In genomic region chr1:23577056-23577985, GRCh38 we compare ENCODE assay signal across 8 cellular contexts. TPM values are rescaled to one million over a fixed set of nuclear protein-coding genes. Genes with fewer than 3 reads are reported as not detected.
DNase-seq lines count a peak whose midpoint lies in the region; ATAC-seq, FAIRE-seq and TF ChIP-seq lines count a peak whose summit lies in the region.

No MANE protein-coding gene starts in this region.

- 1% methylated on average over 11 of the region's 11 CpGs for WGBS in HepG2 (ENCODE audit: low lambda C conversion rate)

- H3K27me3 ChIP-seq in MG63 (no peaks in the 10 kb centered on the region), HepG2 (ENCODE audit: control insufficient read depth in 1 of 2, insufficient read depth in 2 of 2, low read length in 2 of 2) (peaks cover 0 to 17% of the 10 kb centered on the region in 2 experiments; a peak in 1 of 5 replicates), tibial artery (no peaks in the 10 kb centered on the region)

- H3K4me1 ChIP-seq in HepG2 (ENCODE audit: insufficient read depth, low read length) (peaks cover 67% of the 10 kb centered on the region), tibial artery (peaks cover 0 to 83% (median 53%) of the 10 kb centered on the region in 4 donors)

- in situ Hi-C loops in HepG2 (cut with HindIII; ENCODE audit: extremely low pct_ligation_motif_present, low pct_unique_long_range_greater_than_20kb), result no loop called here

- no peak for TF ChIP-seq CTCF in HepG2 (CRISPR knock-in tag; IDR thresholded peaks at IDR 0.05)
- TF ChIP-seq CTCF in tibial artery (IDR thresholded peaks at IDR 0.05), result no peak

- H3K9me3 ChIP-seq in MG63, result no peaks in the 10 kb centered on the region
- H3K9me3 ChIP-seq in HepG2 (ENCODE audit: low read length), result no peaks in the 10 kb centered on the region
- H3K9me3 ChIP-seq in tibial artery, result no peaks in the 10 kb centered on the region

- H4K20me1 ChIP-seq in HepG2 (ENCODE audit: insufficient read depth, low read length), result no peaks in the 10 kb centered on the region

- BruUV-seq in HepG2 (replicated peaks; lab: Mats Ljungman, UMichigan), result no TSS peak

- H3K9ac ChIP-seq in HepG2 (ENCODE audit: insufficient read depth, low read depth, low read length), result peak overlapping the region; percentile 37; the same call in 1 of the 2 replicates

- peak; percentile 73 for DNase-seq in GM04504 (ENCODE audit: low read depth)
- peak; percentile 76 for DNase-seq in MG63
- DNase-seq in HepG2 (ENCODE audit: low spot score), result peak; percentile 79
- peak; percentile 70 to 87 for DNase-seq in tibial artery
- no peak for DNase-seq in T-helper 9 cell
- no peak for DNase-seq in H54 (ENCODE audit: insufficient read length, low spot score)

- H3K27ac ChIP-seq in angular gyrus (ENCODE audit: low read depth, low read length), result peak overlapping the region; percentile 93
- H3K27ac ChIP-seq in HepG2 (ENCODE audit: extremely low read length, insufficient read depth, low read length), result peak overlapping the region; percentile 11
- H3K27ac ChIP-seq in tibial artery, result peak overlapping the region; percentile 80 to 94

- H2AFZ ChIP-seq in HepG2 (ENCODE audit: low read length), result no peak overlapping the region

- POLR2A ChIA-PET in HepG2 (lab: Yijun Ruan, JAX), result interaction anchor here (0.8 to 2.2 kb wide), 9 partner anchors 9 to 201 kb away, joined by 3 to 38 read pairs (median 7); partner anchors contain the start of genes ID3, PITHD1 and RPL11

- TF ChIP-seq EP300 in HepG2 (IDR thresholded peaks at IDR 0.05; ENCODE audit: low read depth in 2 of 2, low read length in 2 of 2), result no peak; a peak in 1 of 4 replicates
- no peak for TF ChIP-seq EP300 in HepG2 (CRISPR knock-in tag; IDR thresholded peaks at IDR 0.05; ENCODE audit: borderline replicate concordance)

- intact Hi-C loops in HepG2 (cut with micrococcal nuclease; ENCODE audit: unreplicated experiment), result loop anchor here (5.0 kb wide), 1 partner anchor 50 kb away; no protein-coding TSS in a partner anchor
- intact Hi-C loops in tibial artery (cut with DNase I; ENCODE audit: low total_unique reads), result no loop called here

- no peak for TF ChIP-seq POLR2A in HepG2 (IDR thresholded peaks at IDR 0.05; ENCODE audit: insufficient read depth in 1 of 2, low read depth in 2 of 2, low read length in 2 of 2)
- no peak for TF ChIP-seq POLR2A in H54 (IDR thresholded peaks at IDR 0.05; ENCODE audit: low read depth, low read length)

- peak; percentile 77 for ATAC-seq in GM21528 (IDR thresholded peaks at IDR 0.05; ENCODE audit: low FRiP score, unreplicated experiment)
- ATAC-seq in HepG2, result peak; percentile 57

- H3K79me2 ChIP-seq in HepG2 (ENCODE audit: insufficient read depth, low read length), result no peaks in the 10 kb centered on the region

- no peak for TF ChIP-seq RAD21 in HepG2 (CRISPR knock-in tag; IDR thresholded peaks at IDR 0.05)

- peak overlapping the region; percentile 70 for H3K4me2 ChIP-seq in HepG2 (ENCODE audit: low read depth, low read length)

- CTCF ChIA-PET in HepG2 (lab: Yijun Ruan, JAX; ENCODE audit: low intra/inter-chr PET ratio, low total read pairs), result no interaction called here

- H3K4me3 ChIP-seq in MG63 (peak overlapping the region; percentile 10; the same call in 1 of the 2 replicates), HepG2 (replicated peaks in 1 of 3; ENCODE audit: insufficient read depth in 1 of 3, low read depth in 2 of 3, low read length in 3 of 3) (peak overlapping the region in 1 of 3 experiments; percentile 35; a peak in 1 of 6 replicates), tibial artery (peak overlapping the region; percentile 45 to 46)

- H3K36me3 ChIP-seq in MG63 (no peaks in the 10 kb centered on the region), HepG2 (replicated peaks in 1 of 2; ENCODE audit: control insufficient read depth in 1 of 2, insufficient read depth in 2 of 2, low read length in 2 of 2) (no peaks in the 10 kb centered on the region), tibial artery (no peaks in the 10 kb centered on the region)

- FAIRE-seq in HepG2 (lab: Jason Lieb, UNC), result no peak
- no peak for FAIRE-seq in H54 (lab: Jason Lieb, UNC)

TF ChIP-seq in HepG2, 621 proteins besides CTCF, POLR2A, EP300 and RAD21 (continues in another document):
- TF ChIP-seq PAWR (CRISPR knock-in tag; IDR thresholded peaks at IDR 0.05; ENCODE audit: borderline replicate concordance) (no peak), RARA (CRISPR knock-in tag; IDR thresholded peaks at IDR 0.05) (peak; percentile 38; the same call in 1 of the 2 replicates), ZNF543 (CRISPR knock-in tag; IDR thresholded peaks at IDR 0.05) (no peak), HNRNPUL1 (IDR thresholded peaks at IDR 0.05; ENCODE audit: low read depth, low read length) (no peak), KLF12 (CRISPR knock-in tag; IDR thresholded peaks at IDR 0.05; ENCODE audit: borderline replicate concordance) (no peak)

RNA-seq across cellular contexts. Expression of gene ID3, which starts 18.0 kb away (rescaled TPM):
- 190 and 463 TPM in 2 replicates for total RNA-seq in MG63 (2014; rRNA removed; shearing (Covaris generic); ENCODE audit: low replicate concordance)
- total RNA-seq in HepG2 (2016; rRNA removed; fragmentation: Illumina TruSeq; extraction: Trizol), result 67.8 and 115 TPM in 2 replicates
- total RNA-seq in HepG2 (2016; cell fraction: cytosol; rRNA removed; fragmentation: Illumina TruSeq; extraction: Trizol; ENCODE audit: low read depth), result 119 and 126 TPM in 2 replicates
- 65.6 and 120 TPM in 2 replicates for total RNA-seq in HepG2 (2016; cell fraction: insoluble cytoplasmic fraction; rRNA removed; fragmentation: Illumina TruSeq; extraction: Trizol)
- 79.8 and 82.4 TPM in 2 replicates for total RNA-seq in HepG2 (2016; cell fraction: membrane; rRNA removed; fragmentation: Illumina TruSeq; extraction: Trizol)
- 82.3 and 85.6 TPM in 2 replicates for total RNA-seq in HepG2 (2016; cell fraction: nucleus; rRNA removed; fragmentation: Illumina TruSeq; extraction: Trizol)
- 34.9 and 64.8 TPM in 2 replicates for polyA plus RNA-seq in HepG2 (2011; rRNA removed)
- 40.3 and 106 TPM in 2 replicates for polyA plus RNA-seq in HepG2 (2011; cell fraction: cytosol; rRNA removed)
- 50.4 and 124 TPM in 2 replicates for polyA plus RNA-seq in HepG2 (2011; cell fraction: nucleus; rRNA removed)
- polyA plus RNA-seq in HepG2 (2012), result 19.1 and 19.4 TPM in 2 replicates
- polyA plus RNA-seq in HepG2 (2016; cell fraction: cytosol; fragmentation: Illumina TruSeq; extraction: Trizol; ENCODE audit: low read depth), result 19.4 and 20.9 TPM in 2 replicates
- 67.3 and 67.6 TPM in 2 replicates for polyA plus RNA-seq in HepG2 (2016; cell fraction: insoluble cytoplasmic fraction; fragmentation: Illumina TruSeq; extraction: Trizol; ENCODE audit: low read depth)
- 27.8 and 28.9 TPM in 2 replicates for polyA plus RNA-seq in HepG2 (2016; cell fraction: membrane; fragmentation: Illumina TruSeq; extraction: Trizol; ENCODE audit: low read depth)
- 106 and 110 TPM in 2 replicates for polyA plus RNA-seq in HepG2 (2016; cell fraction: nucleus; fragmentation: Illumina TruSeq; extraction: Trizol; ENCODE audit: insufficient read depth, low read depth)
- polyA minus RNA-seq in HepG2 (2011; rRNA and poly(A)+ RNA removed; ENCODE audit: low replicate concordance), result 66.2 and 315 TPM in 2 replicates
- 18.4 and 43.5 TPM in 2 replicates for polyA minus RNA-seq in HepG2 (2011; cell fraction: cytosol; rRNA and poly(A)+ RNA removed)
- polyA minus RNA-seq in HepG2 (2011; cell fraction: nucleus; rRNA and poly(A)+ RNA removed), result 53.5 and 115 TPM in 2 replicates

RNA-seq across cellular contexts. Expression of gene E2F2, which starts 46.3 kb away (rescaled TPM):
- total RNA-seq in MG63 (2014; rRNA removed; shearing (Covaris generic); ENCODE audit: low replicate concordance), result 4.3 and 6.9 TPM in 2 replicates
- 5.7 and 6.6 TPM in 2 replicates for total RNA-seq in HepG2 (2016; rRNA removed; fragmentation: Illumina TruSeq; extraction: Trizol)
- 1.1 and 1.3 TPM in 2 replicates for total RNA-seq in HepG2 (2016; cell fraction: cytosol; rRNA removed; fragmentation: Illumina TruSeq; extraction: Trizol; ENCODE audit: low read depth)
- total RNA-seq in HepG2 (2016; cell fraction: insoluble cytoplasmic fraction; rRNA removed; fragmentation: Illumina TruSeq; extraction: Trizol), result 4.9 and 6.0 TPM in 2 replicates
- 2.6 TPM in 2 replicates for total RNA-seq in HepG2 (2016; cell fraction: membrane; rRNA removed; fragmentation: Illumina TruSeq; extraction: Trizol)
- 5.1 and 7.1 TPM in 2 replicates for total RNA-seq in HepG2 (2016; cell fraction: nucleus; rRNA removed; fragmentation: Illumina TruSeq; extraction: Trizol)
- polyA plus RNA-seq in HepG2 (2011; rRNA removed), result 0.50 and 0.65 TPM in 2 replicates
- polyA plus RNA-seq in HepG2 (2011; cell fraction: cytosol; rRNA removed), result 0.29 and 0.35 TPM in 2 replicates
- 1.9 TPM in 2 replicates for polyA plus RNA-seq in HepG2 (2011; cell fraction: nucleus; rRNA removed)
- polyA plus RNA-seq in HepG2 (2012), result 0.63 and 1.4 TPM in 2 replicates
- polyA plus RNA-seq in HepG2 (2016; cell fraction: cytosol; fragmentation: Illumina TruSeq; extraction: Trizol; ENCODE audit: low read depth), result 0.24 and 0.26 TPM in 2 replicates
- polyA plus RNA-seq in HepG2 (2016; cell fraction: insoluble cytoplasmic fraction; fragmentation: Illumina TruSeq; extraction: Trizol; ENCODE audit: low read depth), result 3.4 and 4.2 TPM in 2 replicates
- polyA plus RNA-seq in HepG2 (2016; cell fraction: membrane; fragmentation: Illumina TruSeq; extraction: Trizol; ENCODE audit: low read depth), result 0.62 and 0.69 TPM in 2 replicates
- 12.8 and 14.2 TPM in 2 replicates for polyA plus RNA-seq in HepG2 (2016; cell fraction: nucleus; fragmentation: Illumina TruSeq; extraction: Trizol; ENCODE audit: insufficient read depth, low read depth)
- 1.8 and 19.5 TPM in 2 replicates for polyA minus RNA-seq in HepG2 (2011; rRNA and poly(A)+ RNA removed; ENCODE audit: low replicate concordance)
- polyA minus RNA-seq in HepG2 (2011; cell fraction: cytosol; rRNA and poly(A)+ RNA removed), result 0.79 and 1.1 TPM in 2 replicates
- polyA minus RNA-seq in HepG2 (2011; cell fraction: nucleus; rRNA and poly(A)+ RNA removed), result 0.87 and 1.3 TPM in 2 replicates

Comparison
In these comparisons a context has a peak if more than half of its experiments do, and no peak if none do; other contexts are left out.
1. DNase-seq: peak in GM04504 (single experiment), MG63 (single experiment), HepG2 (single experiment) and tibial artery (2 of 2); none in T-helper 9 cell (single experiment) and H54 (single experiment).
2. H3K27ac ChIP-seq: peak in every context shown above with its lines; median percentile 93 in angular gyrus; 87 in tibial artery; 11 in HepG2.